Comparison of ENCODE assay signal across 18 cellular contexts in the genomic region with DNA sequence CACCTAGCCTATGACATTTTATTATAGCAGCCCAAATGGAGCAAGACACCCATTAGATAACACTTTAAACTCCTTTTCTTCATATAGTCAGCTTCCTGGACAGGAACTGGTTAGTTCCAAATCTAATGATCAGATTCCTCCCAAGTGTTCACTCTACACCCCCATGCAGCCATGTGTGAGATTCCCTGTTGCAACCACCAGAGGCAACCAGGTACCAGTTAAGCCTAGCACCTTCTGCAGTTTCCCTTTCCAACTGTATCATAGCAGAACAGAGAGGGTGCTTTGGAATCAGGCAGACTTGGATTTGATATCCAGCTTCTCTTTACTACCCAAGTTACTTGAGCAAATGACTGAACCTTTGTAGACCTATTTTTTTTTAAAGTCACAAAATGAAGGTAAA.
DNase-seq lines count a peak whose midpoint lies in the region; ATAC-seq and TF ChIP-seq lines count a peak whose summit lies in the region.
"Had no signal": no experiment of that assay in that cellular context is flagged by ENCODE, and none has a peak within 500 bp of the region (broad histone marks: within the 10 kb centered on the region; RNA-seq: fewer than 3 reads in every experiment).

No MANE protein-coding gene starts in this region.

- ATAC-seq in HG03045 (IDR thresholded peaks at IDR 0.05; ENCODE audit: unreplicated experiment) (no peak), gastroesophageal sphincter (no peak)

- H3K27me3 ChIP-seq in WERI-Rb-1 (ENCODE audit: insufficient read depth, low read depth, severe bottlenecking) (no peaks in the 10 kb centered on the region), gastroesophageal sphincter (no peaks in the 10 kb centered on the region)
- H3K27me3 ChIP-seq: BLaER1 had no signal

- TF ChIP-seq POLR2A in gastroesophageal sphincter (IDR thresholded peaks at IDR 0.05) = no peak

- H3K36me3 ChIP-seq in WERI-Rb-1 (no peaks in the 10 kb centered on the region), gastroesophageal sphincter (no peaks in the 10 kb centered on the region)
- H3K36me3 ChIP-seq: BLaER1 had no signal

- H3K27ac ChIP-seq in WERI-Rb-1 (no peak overlapping the region), gastroesophageal sphincter (no peak overlapping the region)
- H3K27ac ChIP-seq: BLaER1, KMS-11 had no signal

- H3K9me3 ChIP-seq in WERI-Rb-1 (ENCODE audit: severe bottlenecking) = no peaks in the 10 kb centered on the region
- no peaks in the 10 kb centered on the region for H3K9me3 ChIP-seq in gastroesophageal sphincter
- H3K9me3 ChIP-seq: BLaER1 had no signal

- H3K4me1 ChIP-seq in gastroesophageal sphincter = no peaks in the 10 kb centered on the region
- H3K4me1 ChIP-seq: BLaER1 had no signal

- TF ChIP-seq EP300 in gastroesophageal sphincter (IDR thresholded peaks at IDR 0.05) = no peak

- H3K4me3 ChIP-seq in WERI-Rb-1 (ENCODE audit: low read depth, low read length) = no peak overlapping the region
- no peak overlapping the region for H3K4me3 ChIP-seq in epithelial cell of proximal tubule (ENCODE audit: low read depth, low read length)
- H3K4me3 ChIP-seq in gastroesophageal sphincter = no peak overlapping the region
- H3K4me3 ChIP-seq: BLaER1 had no signal

- DNase-seq in DMS53 (lab: John Stamatoyannopoulos, UW) (peak; percentile 11), DMS53 treated with DMSO at 0.1 percent for 48 hours (lab: John Stamatoyannopoulos, UW; ENCODE audit: unreplicated experiment) (no peak), HT-29 (ENCODE audit: low spot score) (peak; percentile 5), WERI-Rb-1 (no peak), epithelial cell of proximal tubule (ENCODE audit: low read depth) (no peak), NCI-H345 (lab: John Stamatoyannopoulos, UW) (no peak)
- DNase-seq: 8988T; AML-193; Calu3; CD4-positive, alpha-beta T cell; DMS153; GF-D8; GOT3; HCEC 1CT had no signal

- TF ChIP-seq CTCF in WERI-Rb-1 (IDR thresholded peaks at IDR 0.05; ENCODE audit: low read depth, low read length) (peak; percentile 29; the same call in 1 of the 2 replicates), epithelial cell of proximal tubule (conservative IDR thresholded peaks at IDR 0.05; ENCODE audit: low read depth, low read length) (peak; percentile 3), gastroesophageal sphincter (IDR thresholded peaks at IDR 0.05) (no peak)

Comparison
In these comparisons a context has a peak if more than half of its experiments do, and no peak if none do; other contexts are left out.
1. DNase-seq: peak in DMS53 (single experiment) and HT-29 (single experiment); none in DMS53 treated with DMSO at 0.1 percent for 48 hours (single experiment), WERI-Rb-1 (single experiment), epithelial cell of proximal tubule (single experiment) and NCI-H345 (single experiment).
2. CTCF ChIP-seq: peak in WERI-Rb-1 (single experiment) and epithelial cell of proximal tubule (single experiment); none in gastroesophageal sphincter (0 of 4).